9 cellular contexts compared by ENCODE assay signal in genomic region chr9:104774831-104775573, GRCh38. TPM values are rescaled to one million over a fixed set of nuclear protein-coding genes. Genes with fewer than 3 reads are reported as not detected.
DNase-seq lines count a peak whose midpoint lies in the region; ATAC-seq and TF ChIP-seq lines count a peak whose summit lies in the region.
"Had no signal": no experiment of that assay in that cellular context is flagged by ENCODE, and none has a peak within 500 bp of the region (broad histone marks: within the 10 kb centered on the region; RNA-seq: fewer than 3 reads in every experiment).

No MANE protein-coding gene starts in this region.

- intact Hi-C loops in left cardiac atrium (cut with DNase I) = no loop called here
- intact Hi-C loops in sigmoid colon (cut with DNase I) = loop anchor here (5.0 kb wide), 1 partner anchor 222 kb away; no protein-coding TSS in a partner anchor

- H3K36me3 ChIP-seq in sigmoid colon = peaks cover 0 to 4% (median 0%) of the 10 kb centered on the region in 4 donors

- no peaks in the 10 kb centered on the region for H3K9me3 ChIP-seq in sigmoid colon

- no peak for TF ChIP-seq EP300 in sigmoid colon (IDR thresholded peaks at IDR 0.05)

- peaks cover 0 to 12% (median 8%) of the 10 kb centered on the region in 4 donors for H3K4me1 ChIP-seq in sigmoid colon

- no peak for TF ChIP-seq POLR2A in sigmoid colon (IDR thresholded peaks at IDR 0.05)

- no peak for TF ChIP-seq CTCF in GM12864 (IDR thresholded peaks at IDR 0.05; ENCODE audit: low read depth, low read length, missing control alignments)
- no peak for TF ChIP-seq CTCF in sigmoid colon (IDR thresholded peaks at IDR 0.05)

- peak overlapping the region in 2 of 4 donors; percentile 7 to 35 for H3K27ac ChIP-seq in sigmoid colon

- H3K27me3 ChIP-seq in sigmoid colon = no peaks in the 10 kb centered on the region

- H3K4me3 ChIP-seq in GM12864 (ENCODE audit: low read depth, low read length) (peak overlapping the region; percentile 54), sigmoid colon (no peak overlapping the region)

- peak; percentile 83 for ATAC-seq in GM21447 (IDR thresholded peaks at IDR 0.05; ENCODE audit: unreplicated experiment)
- peak; percentile 95 for ATAC-seq in HG03521 (IDR thresholded peaks at IDR 0.05; ENCODE audit: unreplicated experiment)
- ATAC-seq in left cardiac atrium = peak; percentile 71 to 82
- ATAC-seq: Panc1 had no signal

- DNase-seq in GM12864 (ENCODE audit: low read depth) (peak; percentile 72), left cardiac atrium (no peak), kidney tubule cell (ENCODE audit: low spot score) (no peak), HuH-7 (ENCODE audit: low spot score) (no peak), H4 (ENCODE audit: low spot score) (no peak), sigmoid colon (no peak)

- WGBS in sigmoid colon, 2 donors = 82 to 93% methylated on average over 11 of the region's 11 CpGs

RNA-seq across cellular contexts. Expression of gene NIPSNAP3B, which starts 11.1 kb away (rescaled TPM):
- total RNA-seq in left cardiac atrium (10 to 100 TPM; 15.0 to 15.5 TPM), sigmoid colon (1 to 10 TPM in 3 of 4 donors, under 1 TPM in 1; 0.83 to 2.3 (median 1.5) TPM)
- 0.62 and 1.5 TPM in 2 replicates for total RNA-seq in H4 (2014; rRNA removed; shearing (Covaris generic))
- polyA plus RNA-seq in sigmoid colon = 1 to 10 TPM in 1 of 3 donors, not detected in 2; 1.2 TPM

RNA-seq across cellular contexts. Expression of gene NIPSNAP3A, which starts 27.5 kb away (rescaled TPM):
- total RNA-seq in left cardiac atrium (10 to 100 TPM; 15.4 to 20.3 TPM), sigmoid colon (10 to 100 TPM; 18.3 to 23.8 (median 22.0) TPM)
- 38.4 and 44.3 TPM in 2 replicates for total RNA-seq in H4 (2014; rRNA removed; shearing (Covaris generic))
- polyA plus RNA-seq in sigmoid colon = 10 to 100 TPM; 24.5 to 97.9 (median 92.7) TPM
